In genomic region chr1:15493869-15494390, GRCh38 we compare ENCODE assay signal across 35 cellular contexts. TPM values are rescaled to one million over a fixed set of nuclear protein-coding genes. Genes with fewer than 3 reads are reported as not detected.
"Had no signal": no experiment of that assay in that cellular context is flagged by ENCODE, and none has a peak within 500 bp of the region (broad histone marks: within the 10 kb centered on the region; RNA-seq: fewer than 3 reads in every experiment).

No MANE protein-coding gene starts in this region.

- H3K27ac ChIP-seq: lower lobe of right lung, neural progenitor cell, ovary, right lobe of liver, suprapubic skin, thoracic aorta, tibial artery, uterus had no signal

- H3K27me3 ChIP-seq: neural progenitor cell, ovary, right atrium auricular region, right lobe of liver, suprapubic skin, tibial artery, uterus had no signal

- H3K36me3 ChIP-seq: neural progenitor cell, uterus had no signal

- ATAC-seq: left lobe of liver, lower lobe of right lung, natural killer cell had no signal

- H2AFZ ChIP-seq: neural progenitor cell had no signal

- H3K4me2 ChIP-seq: neural progenitor cell, smooth muscle cell had no signal

- H3K4me1 ChIP-seq: lower lobe of right lung, neural progenitor cell, right atrium auricular region, right lobe of liver, suprapubic skin, tibial artery, uterus had no signal

- DNase-seq: hippocampal formation; kidney glomerular epithelial cell; left cardiac atrium; lower lobe of right lung; mammary epithelial cell; mesendoderm; naive B cell; natural killer cell; nephron progenitor cell; ovary; right lobe of liver; stimulated activated CD4-positive, alpha-beta T cell treated with anti-CD3 and anti-CD28 coated beads, Interleukin-1b, Interleukin-23, amount 100 ng/mL, for 48 hours; stimulated activated CD4-positive, alpha-beta T cell treated with anti-CD3 and anti-CD28 coated beads, Interleukin-2, amount 100 ng/mL, for 48 hours; stimulated activated CD4-positive, alpha-beta T cell treated with anti-CD3 and anti-CD28 coated beads, Interleukin-4, amount 100 ng/mL, for 4 hours; stimulated activated CD8-positive, alpha-beta memory T cell treated with anti-CD3 and anti-CD28 coated beads, Interleukin-4, amount 100 ng/mL, for 48 hours; stimulated activated naive CD4-positive, alpha-beta T cell; tibial artery; uterus had no signal

- H3K4me3 ChIP-seq: lower lobe of right lung, neural progenitor cell, ovary, right atrium auricular region, right lobe of liver, smooth muscle cell, suprapubic skin, thoracic aorta, tibial artery, uterus had no signal

- H3K9me3 ChIP-seq: lower lobe of right lung, ovary, right atrium auricular region, right lobe of liver, suprapubic skin, thoracic aorta, tibial artery, uterus had no signal

- H3K9ac ChIP-seq: neural progenitor cell had no signal

RNA-seq across cellular contexts. Expression of gene CELA2B, which starts 18.0 kb away (rescaled TPM):
- total RNA-seq: left cardiac atrium, liver, lower lobe of right lung, mammary epithelial cell, mesothelial cell of epicardium, mononuclear cell, natural killer cell, omental fat pad, progenitor cell of endocrine pancreas, pulmonary artery endothelial cell, renal cortical epithelial cell, right atrium auricular region, right lobe of liver, smooth muscle cell, subcutaneous adipose tissue, suprapubic skin, thoracic aorta, ureter, uterus had no signal
- polyA plus RNA-seq: keratinocyte, liver, mammary epithelial cell, ovary, smooth muscle cell had no signal

RNA-seq across cellular contexts. Expression of gene CELA2A, which starts 37.4 kb away (rescaled TPM):
- total RNA-seq: left cardiac atrium, liver, lower lobe of right lung, mammary epithelial cell, mesothelial cell of epicardium, mononuclear cell, natural killer cell, omental fat pad, progenitor cell of endocrine pancreas, pulmonary artery endothelial cell, renal cortical epithelial cell, right atrium auricular region, right lobe of liver, skeletal muscle tissue, subcutaneous adipose tissue, suprapubic skin, thoracic aorta, uterus had no signal
- polyA plus RNA-seq: keratinocyte, liver, mammary epithelial cell, smooth muscle cell had no signal

RNA-seq across cellular contexts. Expression of gene CTRC, which starts 55.7 kb away (rescaled TPM):
- total RNA-seq: left cardiac atrium, liver, lower lobe of right lung, mammary epithelial cell, pulmonary artery endothelial cell, renal cortical epithelial cell, right atrium auricular region, right lobe of liver, skeletal muscle tissue, smooth muscle cell, ureter had no signal
- polyA plus RNA-seq: keratinocyte, liver, mammary epithelial cell, ovary had no signal
